In the genomic region with DNA sequence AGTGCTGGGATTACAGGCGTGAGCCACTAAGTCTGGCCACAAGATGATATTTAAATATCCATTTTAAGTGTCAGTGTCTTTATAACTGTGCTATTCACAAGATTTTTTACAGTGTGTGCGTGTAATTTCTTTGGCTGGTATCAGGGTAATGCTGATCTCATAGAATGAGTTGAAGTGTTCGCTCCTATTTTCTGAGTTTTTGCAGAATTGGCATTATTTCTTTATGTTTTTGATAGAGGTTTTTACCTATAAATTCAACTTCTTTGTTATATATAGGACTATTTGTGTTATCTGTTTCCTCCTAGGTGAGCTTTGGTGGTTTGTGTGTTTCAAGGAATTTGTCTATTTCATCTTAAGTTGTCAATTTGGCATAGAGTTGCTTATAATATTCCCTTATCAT, we compare ENCODE assay signal across 18 cellular contexts. TPM values are rescaled to one million over a fixed set of nuclear protein-coding genes. Genes with fewer than 3 reads are reported as not detected.
DNase-seq lines count a peak whose midpoint lies in the region; ATAC-seq, FAIRE-seq and TF ChIP-seq lines count a peak whose summit lies in the region.
"Had no signal": no experiment of that assay in that cellular context is flagged by ENCODE, and none has a peak within 500 bp of the region (broad histone marks: within the 10 kb centered on the region; RNA-seq: fewer than 3 reads in every experiment).

No MANE protein-coding gene starts in this region.

- H2AFZ ChIP-seq in HepG2 (ENCODE audit: low read length) = no peak overlapping the region
- H2AFZ ChIP-seq in K562 (ENCODE audit: low read depth, low read length) = no peak overlapping the region
- no peak overlapping the region for H2AFZ ChIP-seq in osteoblast (ENCODE audit: low read length)
- H2AFZ ChIP-seq: GM23248 had no signal

- DNase-seq in HepG2 (ENCODE audit: low spot score) (no peak), right lobe of liver (no peak), K562 (ENCODE audit: extremely low read depth in 1 of 4, low spot score in 3 of 4) (no peak), osteoblast (ENCODE audit: insufficient read length, low spot score, missing footprints) (peak; percentile 39), mesenteric fat pad (ENCODE audit: low spot score) (no peak), HEK293T (ENCODE audit: extremely low spot score) (no peak)
- DNase-seq: DMS 273 treated with DMSO at 0.1 percent for 48 hours, DMS79 had no signal

- intact Hi-C loops in HepG2 (cut with micrococcal nuclease; ENCODE audit: unreplicated experiment) (no loop called here), right lobe of liver (cut with DNase I) (no loop called here), K562 (cut with micrococcal nuclease) (no loop called here)

- H3K9ac ChIP-seq in HepG2 (ENCODE audit: insufficient read depth, low read depth, low read length) = no peak overlapping the region
- no peak overlapping the region for H3K9ac ChIP-seq in K562 (ENCODE audit: insufficient read depth in 1 of 2, low read depth in 2 of 2, low read length in 2 of 2)
- H3K9ac ChIP-seq: BLaER1 treated with 17β-estradiol and CSF1 and Interleukin-3, amounts not matched to agents 10 nM and 100 nM; GM23248 had no signal

- in situ Hi-C loops in HepG2 (cut with HindIII; ENCODE audit: extremely low pct_ligation_motif_present, low pct_unique_long_range_greater_than_20kb) = loop anchor here (5.0 kb wide), 1 partner anchor 124 kb away; no protein-coding TSS in a partner anchor
- in situ Hi-C loops in K562 (cut with MboI) = loop anchor here (5.0 kb wide), 1 partner anchor 124 kb away; no protein-coding TSS in a partner anchor

- no peak overlapping the region for H3K4me3 ChIP-seq in HepG2 (replicated peaks in 1 of 3; ENCODE audit: insufficient read depth in 1 of 3, low read depth in 2 of 3, low read length in 3 of 3)
- H3K4me3 ChIP-seq in right lobe of liver = no peak overlapping the region
- no peak overlapping the region for H3K4me3 ChIP-seq in K562
- no peak overlapping the region for H3K4me3 ChIP-seq in osteoblast (ENCODE audit: insufficient read depth, low read length)
- H3K4me3 ChIP-seq: BLaER1 treated with 17β-estradiol and CSF1 and Interleukin-3, amounts not matched to agents 10 nM and 100 nM; GM12878; GM23248 had no signal

- CTCF ChIA-PET in HepG2 (lab: Yijun Ruan, JAX; ENCODE audit: low intra/inter-chr PET ratio, low total read pairs) (interaction anchor here (1.8 to 2.3 kb wide), 2 partner anchors 121 to 130 kb away, joined by 12 to 87 read pairs; no protein-coding TSS in a partner anchor), K562 (lab: Yijun Ruan, JAX; ENCODE audit: low intra/inter-chr PET ratio) (interaction anchor here (3.2 kb wide), 1 partner anchor 122 kb away, joined by 39 read pairs; no protein-coding TSS in a partner anchor), HEK293T (lab: Yijun Ruan, JAX) (interaction anchor here (0.6 to 1.7 kb wide), 9 partner anchors 9 to 170 kb away, joined by 3 to 14 read pairs (median 3); no protein-coding TSS in a partner anchor)

- H3K36me3 ChIP-seq in HepG2 (replicated peaks in 1 of 2; ENCODE audit: control insufficient read depth in 1 of 2, insufficient read depth in 2 of 2, low read length in 2 of 2) (peaks cover 2 to 11% of the 10 kb centered on the region in 2 experiments; a peak in 4 of 5 replicates), right lobe of liver (peaks cover 0 to 88% (median 49%) of the 10 kb centered on the region in 4 donors), K562 (ENCODE audit: control insufficient read depth, insufficient read depth, low read length) (no peaks in the 10 kb centered on the region), osteoblast (ENCODE audit: insufficient read depth, low read length) (no peaks in the 10 kb centered on the region)
- H3K36me3 ChIP-seq: BE2C; BLaER1 treated with 17β-estradiol and CSF1 and Interleukin-3, amounts not matched to agents 10 nM and 100 nM had no signal

- TF ChIP-seq CTCF in HepG2 (CRISPR knock-in tag; IDR thresholded peaks at IDR 0.05) = no peak
- TF ChIP-seq CTCF in right lobe of liver (IDR thresholded peaks at IDR 0.05) = no peak
- no peak for TF ChIP-seq CTCF in K562 (IDR thresholded peaks at IDR 0.05 in 2 of 3, conservative IDR thresholded peaks at IDR 0.05 in 1 of 3; ENCODE audit: insufficient read depth in 2 of 3, low read depth in 1 of 3, low read length in 3 of 3)
- TF ChIP-seq CTCF in osteoblast (IDR thresholded peaks at IDR 0.05; ENCODE audit: extremely low read depth, low read depth, low read length) = no peak

- TF ChIP-seq RAD21 in HepG2 (CRISPR knock-in tag; IDR thresholded peaks at IDR 0.05) = no peak
- no peak for TF ChIP-seq RAD21 in K562 (CRISPR knock-in tag; conservative IDR thresholded peaks at IDR 0.05 in 1 of 2, IDR thresholded peaks at IDR 0.05 in 1 of 2)

- no peak for TF ChIP-seq POLR2A in HepG2 (IDR thresholded peaks at IDR 0.05; ENCODE audit: insufficient read depth in 1 of 2, low read depth in 2 of 2, low read length in 2 of 2)
- no peak for TF ChIP-seq POLR2A in right lobe of liver (IDR thresholded peaks at IDR 0.05)
- no peak for TF ChIP-seq POLR2A in K562 (conservative IDR thresholded peaks at IDR 0.05)

- H4K20me1 ChIP-seq in HepG2 (ENCODE audit: insufficient read depth, low read length) (no peaks in the 10 kb centered on the region), K562 (replicated peaks; ENCODE audit: control insufficient read depth, insufficient read depth, low read length) (peaks cover 2% of the 10 kb centered on the region; the same call in 1 of the 2 replicates), osteoblast (ENCODE audit: insufficient read depth, low read length) (no peaks in the 10 kb centered on the region)

- FAIRE-seq in HepG2 (lab: Jason Lieb, UNC) (no peak), K562 (lab: Jason Lieb, UNC) (no peak)
- FAIRE-seq: A204.1, D721Med had no signal

- H3K27me3 ChIP-seq in HepG2 (ENCODE audit: control insufficient read depth in 1 of 2, insufficient read depth in 2 of 2, low read length in 2 of 2) (no peaks in the 10 kb centered on the region), right lobe of liver (no peaks in the 10 kb centered on the region), K562 (ENCODE audit: control insufficient read depth in 2 of 2, insufficient read depth in 2 of 2, low read length in 2 of 2) (peaks cover 4 to 33% of the 10 kb centered on the region in 2 experiments; a peak in 2 of 5 replicates), osteoblast (ENCODE audit: insufficient read depth, low read length) (no peaks in the 10 kb centered on the region)
- H3K27me3 ChIP-seq: BE2C; BLaER1 treated with 17β-estradiol and CSF1 and Interleukin-3, amounts not matched to agents 10 nM and 100 nM had no signal

- BruUV-seq in HepG2 (replicated peaks; lab: Mats Ljungman, UMichigan) (no TSS peak), K562 (replicated peaks; lab: Mats Ljungman, UMichigan) (no TSS peak)

- 89% methylated on average over 3 of the region's 3 CpGs for WGBS in HepG2 (ENCODE audit: low lambda C conversion rate)
- WGBS in right lobe of liver (ENCODE audit: insufficient coverage, low coverage, low lambda C conversion rate, missing lambda C conversion rate) = 92% methylated on average over 3 of the region's 3 CpGs
- WGBS in K562 (ENCODE audit: insufficient coverage, low coverage, missing lambda C conversion rate) = 1% methylated on average over 3 of the region's 3 CpGs

- no peaks in the 10 kb centered on the region for H3K9me3 ChIP-seq in HepG2 (ENCODE audit: low read length)
- no peaks in the 10 kb centered on the region for H3K9me3 ChIP-seq in right lobe of liver
- H3K9me3 ChIP-seq in K562 (replicated peaks; ENCODE audit: control insufficient read depth, insufficient read depth, low read depth, low read length) = no peaks in the 10 kb centered on the region; the same call in 1 of the 2 replicates
- H3K9me3 ChIP-seq in osteoblast (ENCODE audit: low read depth, low read length) = no peaks in the 10 kb centered on the region
- H3K9me3 ChIP-seq: BE2C; BLaER1 treated with 17β-estradiol and CSF1 and Interleukin-3, amounts not matched to agents 10 nM and 100 nM had no signal

- H3K4me1 ChIP-seq in HepG2 (ENCODE audit: insufficient read depth, low read length) (no peaks in the 10 kb centered on the region), right lobe of liver (no peaks in the 10 kb centered on the region), K562 (replicated peaks in 1 of 2; ENCODE audit: control insufficient read depth in 2 of 2, insufficient read depth in 2 of 2, low read length in 2 of 2) (peaks cover 0 to 6% of the 10 kb centered on the region in 2 experiments; a peak in 1 of 5 replicates), osteoblast (ENCODE audit: insufficient read depth, low read length) (no peaks in the 10 kb centered on the region)
- H3K4me1 ChIP-seq: BE2C; BLaER1 treated with 17β-estradiol and CSF1 and Interleukin-3, amounts not matched to agents 10 nM and 100 nM had no signal

- TF ChIP-seq EP300 in HepG2 (IDR thresholded peaks at IDR 0.05; ENCODE audit: low read depth in 2 of 2, low read length in 2 of 2) (no peak), HepG2 (CRISPR knock-in tag; IDR thresholded peaks at IDR 0.05; ENCODE audit: borderline replicate concordance) (no peak), K562 (IDR thresholded peaks at IDR 0.05; ENCODE audit: low read length) (no peak)

- H3K79me2 ChIP-seq in HepG2 (ENCODE audit: insufficient read depth, low read length) = no peaks in the 10 kb centered on the region
- H3K79me2 ChIP-seq in K562 (ENCODE audit: control insufficient read depth, insufficient read depth, low read length) = no peaks in the 10 kb centered on the region
- H3K79me2 ChIP-seq in osteoblast (ENCODE audit: insufficient read depth, low read length) = no peaks in the 10 kb centered on the region

- no peak overlapping the region for H3K27ac ChIP-seq in HepG2 (ENCODE audit: extremely low read length, insufficient read depth, low read length)
- no peak overlapping the region for H3K27ac ChIP-seq in right lobe of liver
- no peak overlapping the region for H3K27ac ChIP-seq in K562 (ENCODE audit: extremely low read depth, low read depth, low read length)
- no peak overlapping the region for H3K27ac ChIP-seq in osteoblast (ENCODE audit: low read depth, low read length)
- H3K27ac ChIP-seq: 22Rv1; BLaER1 treated with 17β-estradiol and CSF1 and Interleukin-3, amounts not matched to agents 10 nM and 100 nM; GM23248 had no signal

- ATAC-seq in HepG2 (no peak), right lobe of liver (no peak), K562 (no peak)

- peaks cover 5% of the 10 kb centered on the region for H3K9me1 ChIP-seq in K562 (ENCODE audit: control insufficient read depth, insufficient read depth, low read length)

- POLR2A ChIA-PET in HepG2 (lab: Yijun Ruan, JAX) (no interaction called here), K562 (lab: Yijun Ruan, JAX) (interaction anchor here (1.3 kb wide), 1 partner anchor 126 kb away, joined by 3 read pairs; no protein-coding TSS in a partner anchor), HEK293T (lab: Yijun Ruan, JAX) (no interaction called here)

- H3K4me2 ChIP-seq in HepG2 (ENCODE audit: low read depth, low read length) (no peak overlapping the region), K562 (ENCODE audit: insufficient read depth, low read length) (no peak overlapping the region), osteoblast (ENCODE audit: insufficient read depth, low read length) (no peak overlapping the region)
- H3K4me2 ChIP-seq: BLaER1 treated with 17β-estradiol and CSF1 and Interleukin-3, amounts not matched to agents 10 nM and 100 nM had no signal

RNA-seq across cellular contexts. Expression of gene FOXN4, which starts 45.6 kb away (rescaled TPM):
- total RNA-seq in HepG2 (2016; rRNA removed; fragmentation: Illumina TruSeq; extraction: Trizol) (0.11 and 0.13 TPM in 2 replicates), right lobe of liver (under 1 TPM in 4 of 6 experiments, not detected in 2; 0.06 to 0.86 (median 0.15) TPM), K562 (2014; rRNA removed) (not detected in 2 replicates), K562 (2014; rRNA removed; fragmentation: Illumina TruSeq; extraction: Trizol) (not detected in 2 replicates), K562 (2015; rRNA removed; fragmentation: Illumina TruSeq; extraction: Trizol) (not detected in 2 replicates), K562 (2021) (not detected in 2 replicates), osteoblast (not detected in 2 replicates), mesenteric fat pad (not detected)
- total RNA-seq in HepG2 (2016; cell fraction: cytosol; rRNA removed; fragmentation: Illumina TruSeq; extraction: Trizol; ENCODE audit: low read depth) = not detected in 2 replicates
- 0.04 and 0.12 TPM in 2 replicates for total RNA-seq in HepG2 (2016; cell fraction: insoluble cytoplasmic fraction; rRNA removed; fragmentation: Illumina TruSeq; extraction: Trizol)
- 0.14 and 0.22 TPM in 2 replicates for total RNA-seq in HepG2 (2016; cell fraction: membrane; rRNA removed; fragmentation: Illumina TruSeq; extraction: Trizol)
- not detected in 2 replicates for total RNA-seq in HepG2 (2016; cell fraction: nucleus; rRNA removed; fragmentation: Illumina TruSeq; extraction: Trizol)
- polyA plus RNA-seq in HepG2 (2011; rRNA removed) (not detected in 2 replicates), K562 (2011; rRNA removed) (not detected in 2 replicates), K562 (2014; fragmentation: Illumina TruSeq; extraction: Trizol) (not detected in 2 replicates), K562 (2014; fragmentation: Nextera tagmentation; extraction: Ambion mirVana) (not detected), K562 (2014; rRNA removed) (not detected in 2 replicates)
- not detected in 2 replicates for polyA plus RNA-seq in HepG2 (2011; cell fraction: cytosol; rRNA removed)
- polyA plus RNA-seq in HepG2 (2011; cell fraction: nucleus; rRNA removed) = 0.13 TPM in 1 of 2 replicates, not detected in the other
- not detected in 2 replicates for polyA plus RNA-seq in HepG2 (2012)
- polyA plus RNA-seq in HepG2 (2016; cell fraction: cytosol; fragmentation: Illumina TruSeq; extraction: Trizol; ENCODE audit: low read depth) = 0.03 TPM in 1 of 2 replicates, not detected in the other
- 0.21 and 0.37 TPM in 2 replicates for polyA plus RNA-seq in HepG2 (2016; cell fraction: insoluble cytoplasmic fraction; fragmentation: Illumina TruSeq; extraction: Trizol; ENCODE audit: low read depth)
- polyA plus RNA-seq in HepG2 (2016; cell fraction: membrane; fragmentation: Illumina TruSeq; extraction: Trizol; ENCODE audit: low read depth) = 0.07 TPM in 2 replicates
- polyA plus RNA-seq in HepG2 (2016; cell fraction: nucleus; fragmentation: Illumina TruSeq; extraction: Trizol; ENCODE audit: insufficient read depth, low read depth) = 0.41 TPM in 1 of 2 replicates, not detected in the other
- polyA minus RNA-seq in HepG2 (2011; rRNA and poly(A)+ RNA removed; ENCODE audit: low replicate concordance) = 0.33 TPM in 1 of 2 replicates, not detected in the other
- not detected in 2 replicates for polyA minus RNA-seq in HepG2 (2011; cell fraction: cytosol; rRNA and poly(A)+ RNA removed)
- not detected in 2 replicates for polyA minus RNA-seq in HepG2 (2011; cell fraction: nucleus; rRNA and poly(A)+ RNA removed)
- not detected in 2 replicates for total RNA-seq in K562 (2011; cell fraction: chromatin; rRNA removed; ENCODE audit: low replicate concordance)
- total RNA-seq in K562 (2011; cell fraction: nucleolus; rRNA removed) = not detected in 2 replicates
- total RNA-seq in K562 (2011; cell fraction: nucleoplasm; rRNA removed) = not detected in 2 replicates
- not detected in 2 replicates for polyA plus RNA-seq in K562 (2011; cell fraction: cytosol; rRNA removed)
- not detected in 2 replicates for polyA plus RNA-seq in K562 (2011; cell fraction: nucleus; rRNA removed)
- not detected in 2 replicates for polyA plus RNA-seq in K562 (2012)
- polyA minus RNA-seq in K562 (2011; rRNA and poly(A)+ RNA removed) = not detected in 2 replicates
- polyA minus RNA-seq in K562 (2011; cell fraction: cytosol; rRNA and poly(A)+ RNA removed) = not detected in 2 replicates
- polyA minus RNA-seq in K562 (2011; cell fraction: nucleus; rRNA and poly(A)+ RNA removed) = not detected in 2 replicates
- total RNA-seq: CD4-positive, alpha-beta T cell; CD8-positive, alpha-beta memory T cell; GM12878; GM23248 had no signal
- polyA plus RNA-seq: CD14-positive monocyte; CD8-positive, alpha-beta memory T cell; GM12878; GM23248 had no signal

Comparison
In these comparisons a context has a peak if more than half of its experiments do, and no peak if none do; other contexts are left out.
1. Of the 241 proteins assayed by ChIP-seq in both HepG2 and K562: peak only in HepG2: MAFF and MAFK; only in K562: MAFG; in both: none; in neither: 238.